ENCODE assay signal across 13 cellular contexts in the genomic region with DNA sequence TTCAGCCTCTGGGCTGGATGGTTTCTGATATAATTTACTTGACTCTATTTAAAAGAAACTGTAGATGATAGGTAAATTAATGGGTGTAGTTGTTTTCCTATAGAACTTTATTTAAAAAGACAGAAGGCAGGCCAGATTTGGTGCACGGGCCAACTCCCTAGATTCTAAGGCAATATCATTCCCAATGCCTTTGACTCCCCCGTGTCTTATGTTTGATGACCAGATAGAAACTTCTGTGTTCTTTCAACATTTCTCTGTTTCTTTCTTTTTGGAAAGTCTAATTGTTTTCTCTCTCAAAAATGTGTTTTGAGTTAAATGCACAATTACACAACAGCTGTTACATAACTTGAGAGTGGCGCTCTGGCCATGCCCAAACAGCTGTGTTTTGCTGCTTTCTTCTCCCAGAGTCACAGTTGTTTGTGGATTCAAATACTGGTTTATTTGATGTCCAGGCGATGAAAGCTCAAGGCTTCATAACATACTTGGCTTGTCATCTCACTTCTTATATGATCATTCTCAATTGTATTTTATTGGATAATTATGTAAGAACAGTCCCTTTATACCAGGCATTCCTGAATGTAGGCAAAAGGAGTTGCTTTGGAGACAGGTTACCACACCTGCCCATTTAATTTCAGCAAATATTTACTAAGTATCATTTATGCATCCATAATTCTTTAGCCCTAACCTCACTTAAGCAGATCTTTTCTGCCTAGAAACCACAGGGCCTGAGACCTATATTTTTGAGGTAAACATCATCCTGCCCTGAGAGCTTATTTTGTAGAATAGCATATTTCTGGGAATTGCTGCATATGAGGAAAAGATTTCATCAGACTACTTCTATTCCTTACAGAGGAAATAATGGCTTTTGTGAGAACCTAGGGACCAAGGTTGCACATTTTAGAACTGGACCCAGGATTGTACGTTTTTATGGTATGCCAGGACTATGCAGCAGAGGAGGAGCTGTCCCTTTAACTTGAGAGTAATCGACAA. TPM values are rescaled to one million over a fixed set of nuclear protein-coding genes. Genes with fewer than 3 reads are reported as not detected.
DNase-seq lines count a peak whose midpoint lies in the region; ATAC-seq, FAIRE-seq and TF ChIP-seq lines count a peak whose summit lies in the region.
"Had no signal": no experiment of that assay in that cellular context is flagged by ENCODE, and none has a peak within 500 bp of the region (broad histone marks: within the 10 kb centered on the region; RNA-seq: fewer than 3 reads in every experiment).

No MANE protein-coding gene starts in this region.

- peak overlapping the region; percentile 90 to 91 for H3K27ac ChIP-seq in A549
- no peak overlapping the region for H3K27ac ChIP-seq in mesendoderm (ENCODE audit: low read depth, low read length)
- H3K27ac ChIP-seq: SJCRH30 had no signal

- H2BK5ac ChIP-seq in mesendoderm (ENCODE audit: low read length), result no peak overlapping the region

- no peak overlapping the region for H2BK15ac ChIP-seq in mesendoderm (replicated peaks; ENCODE audit: low read depth)

- H3K36me3 ChIP-seq in mesendoderm (ENCODE audit: control insufficient read depth, insufficient read depth, low read length), result no peaks in the 10 kb centered on the region
- H3K36me3 ChIP-seq: SJCRH30 had no signal

- no peaks in the 10 kb centered on the region for H3K79me1 ChIP-seq in mesendoderm (ENCODE audit: low read length)

- CTCF ChIA-PET in A549 (lab: Yijun Ruan, JAX), result interaction anchor here (1.1 to 2.4 kb wide), 9 partner anchors 17 to 98 kb away, joined by 3 to 7 read pairs (median 4); no protein-coding TSS in a partner anchor

- H3K23ac ChIP-seq in mesendoderm (ENCODE audit: low read length), result no peak overlapping the region

- H2AK5ac ChIP-seq in mesendoderm (ENCODE audit: low read length), result no peak overlapping the region

- POLR2A ChIA-PET in A549 (lab: Yijun Ruan, JAX), result interaction anchor here (0.9 to 2.1 kb wide), 6 partner anchors 23 to 36 kb away, joined by 3 to 11 read pairs (median 6); no protein-coding TSS in a partner anchor

- no peaks in the 10 kb centered on the region for H3K79me2 ChIP-seq in mesendoderm (ENCODE audit: control insufficient read depth, insufficient read depth, low read length)

- H3K4me1 ChIP-seq in A549 (peaks cover 37% of the 10 kb centered on the region), mesendoderm (ENCODE audit: control insufficient read depth, low read depth, low read length) (no peaks in the 10 kb centered on the region)

- peak in 1 of 2 experiments; percentile 16; a peak in 1 of 5 replicates for TF ChIP-seq EP300 in A549 (IDR thresholded peaks at IDR 0.05)

- no peak for TF ChIP-seq RAD21 in A549 (conservative IDR thresholded peaks at IDR 0.05 in 1 of 2, IDR thresholded peaks at IDR 0.05 in 1 of 2)

- no peak overlapping the region for H4K5ac ChIP-seq in mesendoderm (ENCODE audit: low read length)

- no peak overlapping the region for H3K56ac ChIP-seq in mesendoderm (ENCODE audit: low read length)

- H4K8ac ChIP-seq in mesendoderm (ENCODE audit: low read depth, low read length), result peak overlapping the region; percentile 13

- H2BK120ac ChIP-seq in mesendoderm (ENCODE audit: low read depth, low read length), result no peak overlapping the region

- 4% methylated on average over 6 of the region's 6 CpGs for WGBS in A549 (ENCODE audit: missing lambda C conversion rate)
- no CpG with 5 or more reads among the region's 6 CpGs for WGBS in mesendoderm (ENCODE audit: extremely low coverage, insufficient coverage, low lambda C conversion rate)

- ATAC-seq in A549 (peak in 1 of 2 experiments; percentile 8; a peak in 3 of 6 replicates), GM21723 (IDR thresholded peaks at IDR 0.05; ENCODE audit: unreplicated experiment) (no peak)

- TF ChIP-seq CTCF in A549 (IDR thresholded peaks at IDR 0.05), result no peak
- no peak for TF ChIP-seq CTCF in D721Med (IDR thresholded peaks at IDR 0.05; ENCODE audit: insufficient read depth, missing control alignments)

- H3K4me3 ChIP-seq in A549 (peak overlapping the region; percentile 67), mesendoderm (ENCODE audit: low read length) (no peak overlapping the region)
- H3K4me3 ChIP-seq: SJCRH30 had no signal

- H3K4ac ChIP-seq in mesendoderm (ENCODE audit: low read depth, low read length), result no peak overlapping the region

- no peaks in the 10 kb centered on the region for H3K27me3 ChIP-seq in mesendoderm (ENCODE audit: insufficient read depth, low read length, poor library complexity)
- H3K27me3 ChIP-seq: SJCRH30 had no signal

- no peaks in the 10 kb centered on the region for H3K9me3 ChIP-seq in A549
- H3K9me3 ChIP-seq: SJCRH30 had no signal

- no peak overlapping the region for H3K18ac ChIP-seq in mesendoderm (ENCODE audit: low read length)

- H3K9ac ChIP-seq in mesendoderm (ENCODE audit: low read length), result no peak overlapping the region

- FAIRE-seq in A549 (lab: Jason Lieb, UNC) (peak; percentile 93), endometrium (lab: Jason Lieb, UNC) (peak; percentile 99), D721Med (lab: Jason Lieb, UNC) (no peak)
- FAIRE-seq: A204.1 had no signal

- DNase-seq in A549 (ENCODE audit: low read depth in 1 of 2, low spot score in 1 of 2) (peak in 1 of 2 experiments; percentile 68), NCI-H1930 (lab: John Stamatoyannopoulos, UW) (peak; percentile 80 to 91), mesendoderm (no peak), SHP77 treated with DMSO at 0.1 percent for 48 hours (lab: John Stamatoyannopoulos, UW) (no peak), cerebellar nuclear complex (lab: John Stamatoyannopoulos, UW) (no peak), D721Med (ENCODE audit: insufficient read length, low spot score) (no peak)
- DNase-seq: activated naive CD4-positive, alpha-beta T cell treated with anti-CD3 and anti-CD28 coated beads, Interleukin-2, amount 10 ng/mL, durations not matched to agents 7 days and 5 days; naive B cell; NCI-H446 had no signal

- H3K4me2 ChIP-seq in A549 (peak overlapping the region; percentile 94), mesendoderm (ENCODE audit: low read length) (no peak overlapping the region)

- TF ChIP-seq POLR2A in A549 (IDR thresholded peaks at IDR 0.05; ENCODE audit: low read length), result no peak

TF ChIP-seq in A549, 52 proteins besides CTCF, POLR2A, EP300 and RAD21:
- peak; percentile 54 for TF ChIP-seq MAX (IDR thresholded peaks at IDR 0.05)
- no peak for TF ChIP-seq HOXB13 (CRISPR knock-in tag; IDR thresholded peaks at IDR 0.05; ENCODE audit: low read depth)
- TF ChIP-seq HEYL (CRISPR knock-in tag; IDR thresholded peaks at IDR 0.05), result 0 out of 2 replicates have a peak, but pooled peaks have one; percentile 58
- peak; percentile 32; the same call in 1 of the 2 replicates for TF ChIP-seq GATA3 (IDR thresholded peaks at IDR 0.05; ENCODE audit: borderline replicate concordance)
- peak; percentile 82 to 88 for TF ChIP-seq CEBPB (IDR thresholded peaks at IDR 0.05)
- no peak for TF ChIP-seq ELK1 (IDR thresholded peaks at IDR 0.05; ENCODE audit: low read depth, low read length)
- TF ChIP-seq FOSB (CRISPR knock-in tag; IDR thresholded peaks at IDR 0.05), result no peak
- 0 out of 5 replicates have a peak, but pooled peaks of 1 of the 2 experiments have one; percentile 11 for TF ChIP-seq JUN (IDR thresholded peaks at IDR 0.05)
TF ChIP-seq in A549: peak in this region for 5.

RNA-seq across cellular contexts. Expression of gene ALDH1A1, which starts 1.9 kb away (rescaled TPM):
- polyA plus RNA-seq in A549 (2011; rRNA removed) (6,119 and 8,617 TPM in 2 replicates), A549 (2017; fragmentation: RNase III; extraction: RNeasy Plus Mini Kit Qiagen cat#74134 plus additional on column Dnase treatment) (9,362 to 9,987 TPM (median 9,373 TPM) in 3 replicates)
- 2,623 and 3,095 TPM in 2 replicates for polyA plus RNA-seq in A549 (2012; cell fraction: cytosol; rRNA removed)
- polyA plus RNA-seq in A549 (2012; cell fraction: nucleus; rRNA removed), result 1,463 and 2,252 TPM in 2 replicates
- polyA minus RNA-seq in A549 (2011; rRNA and poly(A)+ RNA removed), result 2,553 and 2,631 TPM in 2 replicates
- polyA plus RNA-seq in mesendoderm (2013, experiment 1 of 2), result 1.7 TPM
- polyA plus RNA-seq in mesendoderm (2013, experiment 2 of 2), result 1.6 TPM

Comparison
In these comparisons a context has a peak if more than half of its experiments do, and no peak if none do; other contexts are left out.
1. DNase-seq: peak in NCI-H1930 (2 of 2); none in mesendoderm (single experiment), SHP77 treated with DMSO at 0.1 percent for 48 hours (single experiment), cerebellar nuclear complex (0 of 2) and D721Med (single experiment).